Comparison of ENCODE assay signal across 32 cellular contexts in genomic region chr19:4284974-4285373, GRCh38. TPM values are rescaled to one million over a fixed set of nuclear protein-coding genes. Genes with fewer than 3 reads are reported as not detected.
DNase-seq lines count a peak whose midpoint lies in the region; ATAC-seq, FAIRE-seq and TF ChIP-seq lines count a peak whose summit lies in the region.
"Had no signal": no experiment of that assay in that cellular context is flagged by ENCODE, and none has a peak within 500 bp of the region (broad histone marks: within the 10 kb centered on the region; RNA-seq: fewer than 3 reads in every experiment).

No MANE protein-coding gene starts in this region.

- peaks cover 7% of the 10 kb centered on the region for H3K27me3 Mint-ChIP-seq in activated CD8-positive, alpha-beta T cell treated with anti-CD3 and anti-CD28 coated beads for 36 hours

- H3K27ac ChIP-seq in HUES48 (ENCODE audit: low read depth, low read length), result no peak overlapping the region
- no peak overlapping the region for H3K27ac ChIP-seq in osteoblast (ENCODE audit: low read depth, low read length)
- no peak overlapping the region for H3K27ac ChIP-seq in SK-N-SH (ENCODE audit: low read depth in 2 of 2, low read length in 1 of 2)
- H3K27ac ChIP-seq: cardiac muscle cell, neutrophil, sigmoid colon, testis, vagina had no signal

- no peak for TF ChIP-seq EP300 in SK-N-SH (IDR thresholded peaks at IDR 0.05; ENCODE audit: borderline replicate concordance in 1 of 2, low read depth in 1 of 2, low read length in 1 of 2)

- H3K4me1 ChIP-seq in HUES48 (ENCODE audit: control insufficient read depth, insufficient read depth, low read length) (no peaks in the 10 kb centered on the region), iPS-15b (ENCODE audit: control insufficient read depth, insufficient read depth, low read length) (no peaks in the 10 kb centered on the region), osteoblast (ENCODE audit: insufficient read depth, low read length) (no peaks in the 10 kb centered on the region), SK-N-SH (ENCODE audit: control insufficient read depth in 1 of 2, insufficient read depth in 2 of 2, low read depth in 1 of 2, low read length in 1 of 2) (no peaks in the 10 kb centered on the region; a peak in 1 of 4 replicates)
- H3K4me1 ChIP-seq: testis had no signal

- POLR2A ChIA-PET in SK-N-SH (lab: Yijun Ruan, JAX), result interaction anchor here (0.8 to 1.3 kb wide), 3 partner anchors 11 to 39 kb away, joined by 3 read pairs; no protein-coding TSS in a partner anchor
- POLR2A ChIA-PET in activated CD8-positive, alpha-beta T cell treated with anti-CD3 and anti-CD28 coated beads for 36 hours (lab: Charles Lee), result no interaction called here

- H3K9me3 Mint-ChIP-seq in activated CD8-positive, alpha-beta T cell treated with anti-CD3 and anti-CD28 coated beads for 36 hours, result no peaks in the 10 kb centered on the region
- H3K9me3 Mint-ChIP-seq: activated CD4-positive, alpha-beta memory T cell treated with anti-CD3 and anti-CD28 coated beads, Interleukin-2, amount 10 ng/mL, durations not matched to agents 7 days and 5 days; endodermal cell; HFFc6; memory B cell had no signal

- no peaks in the 10 kb centered on the region for H3K79me2 ChIP-seq in osteoblast (ENCODE audit: insufficient read depth, low read length)
- H3K79me2 ChIP-seq in SK-N-SH (ENCODE audit: insufficient read depth), result no peaks in the 10 kb centered on the region

- H3K27me3 ChIP-seq in HUES48 (ENCODE audit: control insufficient read depth, insufficient read depth, low read length) (peaks cover 26% of the 10 kb centered on the region), iPS-15b (ENCODE audit: control insufficient read depth, insufficient read depth, low read length) (peaks cover 18% of the 10 kb centered on the region), osteoblast (ENCODE audit: insufficient read depth, low read length) (peaks cover 18% of the 10 kb centered on the region), SK-N-SH (ENCODE audit: insufficient read depth) (peaks cover 6% of the 10 kb centered on the region)
- H3K27me3 ChIP-seq: cardiac muscle cell, testis had no signal

- H4K20me1 ChIP-seq in osteoblast (ENCODE audit: insufficient read depth, low read length) (no peaks in the 10 kb centered on the region), SK-N-SH (ENCODE audit: insufficient read depth) (no peaks in the 10 kb centered on the region)

- no peaks in the 10 kb centered on the region for H3F3A ChIP-seq in SK-N-SH (replicated peaks; ENCODE audit: insufficient read depth)

- FAIRE-seq in RCC 7860 (lab: Jason Lieb, UNC), result no peak
- FAIRE-seq: D721Med had no signal

- TF ChIP-seq CTCF in osteoblast (IDR thresholded peaks at IDR 0.05; ENCODE audit: extremely low read depth, low read depth, low read length), result no peak
- no peak for TF ChIP-seq CTCF in SK-N-SH (IDR thresholded peaks at IDR 0.05)
- TF ChIP-seq CTCF in activated CD8-positive, alpha-beta T cell treated with anti-CD3 and anti-CD28 coated beads for 36 hours (IDR thresholded peaks at IDR 0.05), result no peak

- H3K9me3 ChIP-seq in HUES48 (ENCODE audit: control insufficient read depth, insufficient read depth, low read length) (no peaks in the 10 kb centered on the region), iPS-15b (ENCODE audit: control insufficient read depth, insufficient read depth, low read length) (no peaks in the 10 kb centered on the region), osteoblast (ENCODE audit: low read depth, low read length) (no peaks in the 10 kb centered on the region), SK-N-SH (no peaks in the 10 kb centered on the region)
- H3K9me3 ChIP-seq: neutrophil, sigmoid colon, testis, vagina had no signal

- no peak overlapping the region for H3K4me2 ChIP-seq in osteoblast (ENCODE audit: insufficient read depth, low read length)
- no peak overlapping the region for H3K4me2 ChIP-seq in SK-N-SH

- TF ChIP-seq RAD21 in SK-N-SH (IDR thresholded peaks at IDR 0.05; ENCODE audit: low read length), result no peak

- H3K9me2 ChIP-seq in SK-N-SH, result no peaks in the 10 kb centered on the region

- H3K4me3 ChIP-seq in HUES48 (ENCODE audit: low read depth, low read length), result peak overlapping the region; percentile 30; the same call in 1 of the 2 replicates
- H3K4me3 ChIP-seq in iPS-15b (ENCODE audit: low read depth, low read length), result peak overlapping the region; percentile 27
- H3K4me3 ChIP-seq in osteoblast (ENCODE audit: insufficient read depth, low read length), result no peak overlapping the region
- no peak overlapping the region for H3K4me3 ChIP-seq in SK-N-SH (ENCODE audit: low read depth in 2 of 2, low read length in 1 of 2)
- H3K4me3 ChIP-seq: cardiac muscle cell, sigmoid colon, vagina had no signal

- H3K36me3 ChIP-seq in HUES48 (ENCODE audit: control insufficient read depth, insufficient read depth, low read length) (no peaks in the 10 kb centered on the region), iPS-15b (ENCODE audit: control insufficient read depth, insufficient read depth, low read length) (no peaks in the 10 kb centered on the region), osteoblast (ENCODE audit: insufficient read depth, low read length) (no peaks in the 10 kb centered on the region), SK-N-SH (replicated peaks in 1 of 2; ENCODE audit: control insufficient read depth in 1 of 2, insufficient read depth in 2 of 2, low read length in 1 of 2) (no peaks in the 10 kb centered on the region)
- H3K36me3 ChIP-seq: cardiac muscle cell, neutrophil, sigmoid colon, vagina had no signal

- ATAC-seq in activated CD8-positive, alpha-beta T cell treated with anti-CD3 and anti-CD28 coated beads for 36 hours, result no peak

- intact Hi-C loops in activated CD8-positive, alpha-beta T cell treated with anti-CD3 and anti-CD28 coated beads for 36 hours (cut with micrococcal nuclease), result no loop called here

- peak; percentile 72 for DNase-seq in osteoblast (ENCODE audit: insufficient read length, low spot score, missing footprints)
- DNase-seq in SK-N-SH, result no peak
- no peak for DNase-seq in activated CD8-positive, alpha-beta T cell treated with anti-CD3 and anti-CD28 coated beads for 36 hours
- no peak for DNase-seq in RCC 7860 (ENCODE audit: low spot score)
- DNase-seq: activated CD4-positive, alpha-beta memory T cell treated with anti-CD3 and anti-CD28 coated beads, Interleukin-2, amount 10 ng/mL, durations not matched to agents 7 days and 5 days; activated CD4-positive, alpha-beta T cell treated with anti-CD3 and anti-CD28 coated beads for 1 hour; activated effector memory CD4-positive, alpha-beta T cell treated with Interleukin-2 at 50 U/mL for 16 hours; aorta; cortex of kidney; foreskin fibroblast; head of caudate nucleus; HFFc6; NCI-H1694; sigmoid colon; stimulated activated naive CD4-positive, alpha-beta T cell; T-helper 2 cell had no signal

- no peaks in the 10 kb centered on the region for H3K36me3 Mint-ChIP-seq in activated CD8-positive, alpha-beta T cell treated with anti-CD3 and anti-CD28 coated beads for 36 hours (ENCODE audit: low read depth)
- H3K36me3 Mint-ChIP-seq: activated naive CD8-positive, alpha-beta T cell; IgD-negative memory B cell; memory B cell had no signal

- H2AFZ ChIP-seq in osteoblast (ENCODE audit: low read length), result no peak overlapping the region
- no peak overlapping the region for H2AFZ ChIP-seq in SK-N-SH (ENCODE audit: low read depth)

- CTCF ChIA-PET in SK-N-SH (lab: Yijun Ruan, JAX), result interaction anchor here (0.7 to 1.9 kb wide), 2 partner anchors 18 to 52 kb away, joined by 3 to 8 read pairs; no protein-coding TSS in a partner anchor
- CTCF ChIA-PET in activated CD8-positive, alpha-beta T cell treated with anti-CD3 and anti-CD28 coated beads for 36 hours (lab: Charles Lee), result interaction anchor here (0.9 to 1.2 kb wide), 2 partner anchors 18 to 68 kb away, joined by 4 to 5 read pairs; no protein-coding TSS in a partner anchor

- WGBS in SK-N-SH (ENCODE audit: low lambda C conversion rate), result 72% methylated on average over 6 of the region's 6 CpGs

- no peak overlapping the region for H3K9ac ChIP-seq in HUES48 (ENCODE audit: low read depth, low read length)
- no peak overlapping the region for H3K9ac ChIP-seq in iPS-15b (ENCODE audit: low read depth, low read length)
- H3K9ac ChIP-seq in SK-N-SH, result no peak overlapping the region

- H3K4me1 Mint-ChIP-seq in activated CD8-positive, alpha-beta T cell treated with anti-CD3 and anti-CD28 coated beads for 36 hours (ENCODE audit: low read depth), result no peaks in the 10 kb centered on the region
- H3K4me1 Mint-ChIP-seq: activated CD4-positive, alpha-beta memory T cell treated with anti-CD3 and anti-CD28 coated beads, Interleukin-2, amount 10 ng/mL, durations not matched to agents 7 days and 5 days; endodermal cell; IgD-negative memory B cell had no signal

- no peak overlapping the region for H3K4me3 Mint-ChIP-seq in activated CD8-positive, alpha-beta T cell treated with anti-CD3 and anti-CD28 coated beads for 36 hours
- H3K4me3 Mint-ChIP-seq: activated CD4-positive, alpha-beta memory T cell treated with anti-CD3 and anti-CD28 coated beads, Interleukin-2, amount 10 ng/mL, durations not matched to agents 7 days and 5 days; activated naive CD8-positive, alpha-beta T cell; endodermal cell; HFFc6; IgD-negative memory B cell; memory B cell had no signal

- no peak overlapping the region for H3K27ac Mint-ChIP-seq in activated CD8-positive, alpha-beta T cell treated with anti-CD3 and anti-CD28 coated beads for 36 hours
- H3K27ac Mint-ChIP-seq: activated CD4-positive, alpha-beta memory T cell treated with anti-CD3 and anti-CD28 coated beads, Interleukin-2, amount 10 ng/mL, durations not matched to agents 7 days and 5 days; activated naive CD8-positive, alpha-beta T cell; endodermal cell; HFFc6; IgD-negative memory B cell; memory B cell; progenitor cell of endocrine pancreas had no signal

RNA-seq across cellular contexts. Expression of gene SHD, which starts 5.9 kb away (rescaled TPM):
- total RNA-seq in osteoblast, result not detected in 2 replicates
- 3.1 and 6.9 TPM in 2 replicates for polyA plus RNA-seq in SK-N-SH (2012; rRNA removed)
- polyA plus RNA-seq in SK-N-SH (2012; cell fraction: cytosol; rRNA removed), result 3.0 and 7.6 TPM in 2 replicates
- polyA plus RNA-seq in SK-N-SH (2012; cell fraction: nucleus; rRNA removed), result 8.5 and 32.8 TPM in 2 replicates
- total RNA-seq in activated CD8-positive, alpha-beta T cell treated with anti-CD3 and anti-CD28 coated beads for 36 hours, result not detected
- total RNA-seq: activated CD4-positive, alpha-beta memory T cell treated with anti-CD3 and anti-CD28 coated beads, Interleukin-2, amount 10 ng/mL, durations not matched to agents 7 days and 5 days; aorta; Daoy; esophagus mucosa; HFFc6; NCI-H460; sigmoid colon; vagina had no signal
- polyA plus RNA-seq: IgD-negative memory B cell had no signal

RNA-seq across cellular contexts. Expression of gene TMIGD2, which starts 17.2 kb away (rescaled TPM):
- total RNA-seq in osteoblast, result not detected in 2 replicates
- 0.06 TPM in 1 of 2 replicates, not detected in the other for polyA plus RNA-seq in SK-N-SH (2012; rRNA removed)
- 0.03 and 0.21 TPM in 2 replicates for polyA plus RNA-seq in SK-N-SH (2012; cell fraction: cytosol; rRNA removed)
- polyA plus RNA-seq in SK-N-SH (2012; cell fraction: nucleus; rRNA removed), result not detected in 2 replicates
- 10 to 100 TPM; 13.6 to 14.8 TPM for total RNA-seq in activated CD8-positive, alpha-beta T cell treated with anti-CD3 and anti-CD28 coated beads for 36 hours
- total RNA-seq: Daoy, HFFc6, myocyte, NCI-H460, progenitor cell of endocrine pancreas, sigmoid colon, vagina had no signal

RNA-seq across cellular contexts. Expression of gene FSD1, which starts 19.4 kb away (rescaled TPM):
- 0.29 and 1.1 TPM in 2 replicates for total RNA-seq in osteoblast
- 46.7 and 49.0 TPM in 2 replicates for polyA plus RNA-seq in SK-N-SH (2012; rRNA removed)
- polyA plus RNA-seq in SK-N-SH (2012; cell fraction: cytosol; rRNA removed), result 18.6 and 33.9 TPM in 2 replicates
- polyA plus RNA-seq in SK-N-SH (2012; cell fraction: nucleus; rRNA removed), result 90.3 and 101 TPM in 2 replicates
- 10 to 100 TPM; 19.7 to 22.0 TPM for total RNA-seq in activated CD8-positive, alpha-beta T cell treated with anti-CD3 and anti-CD28 coated beads for 36 hours
- total RNA-seq: NCI-H460 had no signal
- polyA plus RNA-seq: aorta had no signal

RNA-seq across cellular contexts. Expression of gene YJU2, which starts 38.1 kb away (rescaled TPM):
- 15.3 and 17.0 TPM in 2 replicates for total RNA-seq in osteoblast
- polyA plus RNA-seq in SK-N-SH (2012; rRNA removed), result 25.3 and 29.0 TPM in 2 replicates
- polyA plus RNA-seq in SK-N-SH (2012; cell fraction: cytosol; rRNA removed), result 19.2 and 22.0 TPM in 2 replicates
- polyA plus RNA-seq in SK-N-SH (2012; cell fraction: nucleus; rRNA removed), result 18.9 and 21.1 TPM in 2 replicates
- total RNA-seq in activated CD8-positive, alpha-beta T cell treated with anti-CD3 and anti-CD28 coated beads for 36 hours, result 10 to 100 TPM; 25.5 to 25.8 TPM

RNA-seq across cellular contexts. Expression of gene STAP2, which starts 53.7 kb away (rescaled TPM):
- 2.4 and 2.5 TPM in 2 replicates for total RNA-seq in osteoblast
- polyA plus RNA-seq in SK-N-SH (2012; rRNA removed), result 6.0 and 7.6 TPM in 2 replicates
- 2.8 and 2.9 TPM in 2 replicates for polyA plus RNA-seq in SK-N-SH (2012; cell fraction: cytosol; rRNA removed)
- polyA plus RNA-seq in SK-N-SH (2012; cell fraction: nucleus; rRNA removed), result 5.6 and 6.1 TPM in 2 replicates
- total RNA-seq in activated CD8-positive, alpha-beta T cell treated with anti-CD3 and anti-CD28 coated beads for 36 hours, result 10 to 100 TPM in 1 of 2 experiments, 1 to 10 TPM in 1; 9.6 to 14.6 TPM
- polyA plus RNA-seq: IgD-negative memory B cell had no signal

Comparison
In these comparisons a context has a peak if more than half of its experiments do, and no peak if none do; other contexts are left out.
1. H3K4me3 ChIP-seq: peak in HUES48 (single experiment) and iPS-15b (single experiment); none in osteoblast (single experiment) and SK-N-SH (0 of 2).
2. RNA of gene TMIGD2, which starts 17.2 kb away (total RNA-seq): 13.6 to 14.8 TPM in activated CD8-positive, alpha-beta T cell treated with anti-CD3 and anti-CD28 coated beads for 36 hours; not detected in osteoblast; every median in the first group is over 10 times any median in the second.